Comparison of ENCODE assay signal across 23 cellular contexts in the genomic region with DNA sequence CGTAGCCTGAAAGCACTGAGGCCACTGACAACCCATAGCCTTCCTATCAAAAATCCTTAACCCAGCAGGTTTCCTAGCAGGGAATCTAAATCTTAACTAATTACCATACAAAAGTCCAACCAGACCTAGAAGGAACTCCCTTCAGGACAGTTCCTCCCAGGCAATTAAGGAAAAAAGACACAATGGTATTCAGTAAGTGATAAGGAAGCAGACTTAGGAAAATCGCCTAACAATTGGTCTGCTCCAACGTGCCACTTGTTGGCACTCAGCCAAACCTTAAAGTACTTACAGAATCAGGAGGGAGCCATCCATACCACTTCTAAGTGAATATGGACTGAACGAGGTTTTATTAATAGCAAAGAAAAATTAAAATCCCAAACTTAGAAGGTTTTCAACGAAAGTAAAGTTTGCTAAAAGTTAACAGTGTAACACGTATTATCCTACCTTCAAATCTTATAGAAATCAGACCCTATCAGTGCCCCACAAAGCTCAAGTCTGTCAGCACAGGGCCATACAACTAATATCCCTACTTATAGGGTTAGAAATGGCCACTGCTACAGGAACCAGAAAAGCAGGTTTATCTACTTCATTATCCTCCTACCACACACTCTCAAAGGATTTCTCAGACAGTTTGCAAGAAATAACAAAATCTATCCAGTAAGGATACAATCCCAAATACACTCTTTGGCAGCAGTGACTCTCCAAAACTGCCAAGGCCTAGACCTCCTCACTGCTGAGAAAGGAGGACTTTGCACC. TPM values are rescaled to one million over a fixed set of nuclear protein-coding genes. Genes with fewer than 3 reads are reported as not detected.
DNase-seq lines count a peak whose midpoint lies in the region; FAIRE-seq and TF ChIP-seq lines count a peak whose summit lies in the region.
"Had no signal": no experiment of that assay in that cellular context is flagged by ENCODE, and none has a peak within 500 bp of the region (broad histone marks: within the 10 kb centered on the region; RNA-seq: fewer than 3 reads in every experiment).

No MANE protein-coding gene starts in this region.

- no peaks in the 10 kb centered on the region for H3K36me3 ChIP-seq in HEK293 (ENCODE audit: control insufficient read depth in 2 of 2, insufficient read depth in 1 of 2, low read length in 2 of 2)
- H3K36me3 ChIP-seq: left lung, prostate gland had no signal

- H3K4me1 ChIP-seq in HEK293 (ENCODE audit: control insufficient read depth, insufficient read depth, low read length) = no peaks in the 10 kb centered on the region
- H3K4me1 ChIP-seq: Caco-2, left lung, prostate gland had no signal

- TF ChIP-seq CTCF in HEK293 (tag by site-specific recombination; IDR thresholded peaks at IDR 0.05) (no peak), fibroblast of the aortic adventitia (IDR thresholded peaks at IDR 0.05; ENCODE audit: insufficient read depth, low read length) (no peak), GM10266 (IDR thresholded peaks at IDR 0.05; ENCODE audit: control insufficient read depth, insufficient read depth, low read depth, missing control alignments) (no peak)

- DNase-seq in DMS53 treated with DMSO at 0.1 percent for 48 hours (lab: John Stamatoyannopoulos, UW; ENCODE audit: unreplicated experiment) (peak; percentile 57), NCI-H510A treated with DMSO at 0.1 percent for 48 hours (lab: John Stamatoyannopoulos, UW) (peak; percentile 50), fibroblast of the aortic adventitia (ENCODE audit: low read depth) (peak; percentile 0), RCC 7860 (ENCODE audit: low spot score) (no peak), retina (no peak), GM10266 (ENCODE audit: extremely low spot score) (no peak)
- DNase-seq: activated CD4-positive, alpha-beta T cell treated with anti-CD3 and anti-CD28 coated beads, Interleukin-2, amount 10 ng/mL, durations not matched to agents 7 days and 5 days; activated gamma-delta T cell treated with Interleukin-2 at 50 U/mL for 16 hours; amygdala; Caco-2; effector CD4-positive, alpha-beta T cell; glutamatergic neuron; H7; left lung; Right ventricle myocardium superior; stimulated activated CD4-positive, alpha-beta T cell treated with anti-CD3 and anti-CD28 coated beads, Interleukin-4, amount 100 ng/mL, for 1 hour; stomach; T-cell; upper lobe of left lung had no signal

- CTCF ChIA-PET in HEK293 (lab: Yijun Ruan, JAX) = no interaction called here

- H3K9me3 ChIP-seq in HEK293 (ENCODE audit: control insufficient read depth, insufficient read depth, low read depth, low read length) = no peaks in the 10 kb centered on the region
- H3K9me3 ChIP-seq: Caco-2, prostate gland had no signal

- FAIRE-seq in RCC 7860 (lab: Jason Lieb, UNC) = no peak
- FAIRE-seq: G401.6 had no signal

- H3K4me3 ChIP-seq in HEK293 (ENCODE audit: low read depth, low read length) (no peak overlapping the region), fibroblast of the aortic adventitia (ENCODE audit: low read depth, low read length) (no peak overlapping the region)
- H3K4me3 ChIP-seq: left lung, prostate gland, smooth muscle cell, stomach, upper lobe of left lung had no signal

- no peak overlapping the region for H3K27ac ChIP-seq in HEK293 (ENCODE audit: extremely low read depth, low read depth, low read length)
- H3K27ac ChIP-seq: left lung, prostate gland, stomach, upper lobe of left lung had no signal

- POLR2A ChIA-PET in HEK293 (lab: Yijun Ruan, JAX) = no interaction called here

TF ChIP-seq in HEK293, 187 proteins besides CTCF, POLR2A, EP300 and RAD21 (continues in another document):
- TF ChIP-seq ZNF747 (tag by site-specific recombination; IDR thresholded peaks at IDR 0.05) (no peak), ZNF266 (tag by site-specific recombination; IDR thresholded peaks at IDR 0.05; ENCODE audit: low read depth) (no peak), ZNF175 (tag by site-specific recombination; IDR thresholded peaks at IDR 0.05) (no peak)
- TF ChIP-seq, protein P1, sequence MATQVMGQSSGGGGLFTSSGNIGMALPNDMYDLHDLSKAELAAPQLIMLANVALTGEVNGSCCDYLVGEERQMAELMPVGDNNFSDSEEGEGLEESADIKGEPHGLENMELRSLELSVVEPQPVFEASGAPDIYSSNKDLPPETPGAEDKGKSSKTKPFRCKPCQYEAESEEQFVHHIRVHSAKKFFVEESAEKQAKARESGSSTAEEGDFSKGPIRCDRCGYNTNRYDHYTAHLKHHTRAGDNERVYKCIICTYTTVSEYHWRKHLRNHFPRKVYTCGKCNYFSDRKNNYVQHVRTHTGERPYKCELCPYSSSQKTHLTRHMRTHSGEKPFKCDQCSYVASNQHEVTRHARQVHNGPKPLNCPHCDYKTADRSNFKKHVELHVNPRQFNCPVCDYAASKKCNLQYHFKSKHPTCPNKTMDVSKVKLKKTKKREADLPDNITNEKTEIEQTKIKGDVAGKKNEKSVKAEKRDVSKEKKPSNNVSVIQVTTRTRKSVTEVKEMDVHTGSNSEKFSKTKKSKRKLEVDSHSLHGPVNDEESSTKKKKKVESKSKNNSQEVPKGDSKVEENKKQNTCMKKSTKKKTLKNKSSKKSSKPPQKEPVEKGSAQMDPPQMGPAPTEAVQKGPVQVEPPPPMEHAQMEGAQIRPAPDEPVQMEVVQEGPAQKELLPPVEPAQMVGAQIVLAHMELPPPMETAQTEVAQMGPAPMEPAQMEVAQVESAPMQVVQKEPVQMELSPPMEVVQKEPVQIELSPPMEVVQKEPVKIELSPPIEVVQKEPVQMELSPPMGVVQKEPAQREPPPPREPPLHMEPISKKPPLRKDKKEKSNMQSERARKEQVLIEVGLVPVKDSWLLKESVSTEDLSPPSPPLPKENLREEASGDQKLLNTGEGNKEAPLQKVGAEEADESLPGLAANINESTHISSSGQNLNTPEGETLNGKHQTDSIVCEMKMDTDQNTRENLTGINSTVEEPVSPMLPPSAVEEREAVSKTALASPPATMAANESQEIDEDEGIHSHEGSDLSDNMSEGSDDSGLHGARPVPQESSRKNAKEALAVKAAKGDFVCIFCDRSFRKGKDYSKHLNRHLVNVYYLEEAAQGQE (tag by site-specific recombination; IDR thresholded peaks at IDR 0.05) = no peak
- TF ChIP-seq, protein P2, sequence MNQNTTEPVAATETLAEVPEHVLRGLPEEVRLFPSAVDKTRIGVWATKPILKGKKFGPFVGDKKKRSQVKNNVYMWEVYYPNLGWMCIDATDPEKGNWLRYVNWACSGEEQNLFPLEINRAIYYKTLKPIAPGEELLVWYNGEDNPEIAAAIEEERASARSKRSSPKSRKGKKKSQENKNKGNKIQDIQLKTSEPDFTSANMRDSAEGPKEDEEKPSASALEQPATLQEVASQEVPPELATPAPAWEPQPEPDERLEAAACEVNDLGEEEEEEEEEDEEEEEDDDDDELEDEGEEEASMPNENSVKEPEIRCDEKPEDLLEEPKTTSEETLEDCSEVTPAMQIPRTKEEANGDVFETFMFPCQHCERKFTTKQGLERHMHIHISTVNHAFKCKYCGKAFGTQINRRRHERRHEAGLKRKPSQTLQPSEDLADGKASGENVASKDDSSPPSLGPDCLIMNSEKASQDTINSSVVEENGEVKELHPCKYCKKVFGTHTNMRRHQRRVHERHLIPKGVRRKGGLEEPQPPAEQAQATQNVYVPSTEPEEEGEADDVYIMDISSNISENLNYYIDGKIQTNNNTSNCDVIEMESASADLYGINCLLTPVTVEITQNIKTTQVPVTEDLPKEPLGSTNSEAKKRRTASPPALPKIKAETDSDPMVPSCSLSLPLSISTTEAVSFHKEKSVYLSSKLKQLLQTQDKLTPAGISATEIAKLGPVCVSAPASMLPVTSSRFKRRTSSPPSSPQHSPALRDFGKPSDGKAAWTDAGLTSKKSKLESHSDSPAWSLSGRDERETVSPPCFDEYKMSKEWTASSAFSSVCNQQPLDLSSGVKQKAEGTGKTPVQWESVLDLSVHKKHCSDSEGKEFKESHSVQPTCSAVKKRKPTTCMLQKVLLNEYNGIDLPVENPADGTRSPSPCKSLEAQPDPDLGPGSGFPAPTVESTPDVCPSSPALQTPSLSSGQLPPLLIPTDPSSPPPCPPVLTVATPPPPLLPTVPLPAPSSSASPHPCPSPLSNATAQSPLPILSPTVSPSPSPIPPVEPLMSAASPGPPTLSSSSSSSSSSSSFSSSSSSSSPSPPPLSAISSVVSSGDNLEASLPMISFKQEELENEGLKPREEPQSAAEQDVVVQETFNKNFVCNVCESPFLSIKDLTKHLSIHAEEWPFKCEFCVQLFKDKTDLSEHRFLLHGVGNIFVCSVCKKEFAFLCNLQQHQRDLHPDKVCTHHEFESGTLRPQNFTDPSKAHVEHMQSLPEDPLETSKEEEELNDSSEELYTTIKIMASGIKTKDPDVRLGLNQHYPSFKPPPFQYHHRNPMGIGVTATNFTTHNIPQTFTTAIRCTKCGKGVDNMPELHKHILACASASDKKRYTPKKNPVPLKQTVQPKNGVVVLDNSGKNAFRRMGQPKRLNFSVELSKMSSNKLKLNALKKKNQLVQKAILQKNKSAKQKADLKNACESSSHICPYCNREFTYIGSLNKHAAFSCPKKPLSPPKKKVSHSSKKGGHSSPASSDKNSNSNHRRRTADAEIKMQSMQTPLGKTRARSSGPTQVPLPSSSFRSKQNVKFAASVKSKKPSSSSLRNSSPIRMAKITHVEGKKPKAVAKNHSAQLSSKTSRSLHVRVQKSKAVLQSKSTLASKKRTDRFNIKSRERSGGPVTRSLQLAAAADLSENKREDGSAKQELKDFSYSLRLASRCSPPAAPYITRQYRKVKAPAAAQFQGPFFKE (tag by site-specific recombination; IDR thresholded peaks at IDR 0.05; ENCODE audit: borderline replicate concordance) = no peak

RNA-seq across cellular contexts. Expression of gene SPATA6, which starts 29.0 kb away (rescaled TPM):
- total RNA-seq in fibroblast of the aortic adventitia (ENCODE audit: low replicate concordance) = 8.7 and 10.5 TPM in 2 replicates

Comparison
In these comparisons a context has a peak if more than half of its experiments do, and no peak if none do; other contexts are left out.
1. DNase-seq: peak in DMS53 treated with DMSO at 0.1 percent for 48 hours (single experiment), NCI-H510A treated with DMSO at 0.1 percent for 48 hours (single experiment) and fibroblast of the aortic adventitia (single experiment); none in RCC 7860 (single experiment), retina (single experiment) and GM10266 (single experiment).